Comparison of ENCODE assay signal across 18 cellular contexts in the genomic region with DNA sequence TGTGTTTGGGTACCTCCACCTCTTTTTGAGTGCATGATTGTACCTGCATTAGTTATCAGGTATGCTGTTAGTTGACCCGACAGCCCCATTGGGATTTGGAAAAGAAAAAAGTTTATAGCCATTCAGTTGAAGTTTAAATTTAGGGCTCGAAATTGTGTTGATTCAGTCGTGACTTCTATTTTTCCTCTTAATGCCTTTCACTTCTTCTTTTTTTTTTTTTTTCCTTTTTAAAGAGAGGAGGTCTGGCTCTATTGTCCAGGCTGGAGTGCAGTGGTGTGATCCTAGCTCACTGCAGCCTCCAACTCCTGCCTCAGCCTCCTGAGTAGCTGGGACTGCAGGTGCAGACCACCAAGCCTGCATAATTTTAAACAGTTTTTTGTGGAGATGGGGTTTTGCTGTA. TPM values are rescaled to one million over a fixed set of nuclear protein-coding genes. Genes with fewer than 3 reads are reported as not detected.
DNase-seq lines count a peak whose midpoint lies in the region; ATAC-seq and TF ChIP-seq lines count a peak whose summit lies in the region.
"Had no signal": no experiment of that assay in that cellular context is flagged by ENCODE, and none has a peak within 500 bp of the region (broad histone marks: within the 10 kb centered on the region; RNA-seq: fewer than 3 reads in every experiment).

No MANE protein-coding gene starts in this region.

- no peak for DNase-seq in T-helper 1 cell
- DNase-seq in HFFc6, result no peak
- DNase-seq in T-helper 17 cell, result no peak
- no peak for DNase-seq in naive thymus-derived CD4-positive, alpha-beta T cell
- DNase-seq in glutamatergic neuron, result no peak
- DNase-seq: activated CD4-positive, alpha-beta T cell treated with anti-CD3 and anti-CD28 coated beads for 4 hours; activated effector memory CD4-positive, alpha-beta T cell treated with Interleukin-2 at 50 U/mL for 16 hours; body of pancreas; GF-D8; NCI-H146; NCI-H345; PC-9; SW 1271 had no signal

- intact Hi-C loops in naive thymus-derived CD4-positive, alpha-beta T cell (cut with micrococcal nuclease), result loop anchor here (5.0 to 10.0 kb wide), 4 partner anchors 643 to 850 kb away; partner anchors contain the start of genes CCDC15 (in 1 of the 2), DCPS (in 1 of the 2) and TIRAP (in 1 of the 2)

- POLR2A ChIA-PET in naive thymus-derived CD4-positive, alpha-beta T cell (lab: Charles Lee), result no interaction called here

- no peaks in the 10 kb centered on the region for H3K9me3 ChIP-seq in T-helper 17 cell (ENCODE audit: control insufficient read depth, low read length, poor library complexity, severe bottlenecking)
- no peaks in the 10 kb centered on the region for H3K9me3 ChIP-seq in naive thymus-derived CD4-positive, alpha-beta T cell (ENCODE audit: control insufficient read depth in 2 of 3, low read length in 3 of 3)
- H3K9me3 ChIP-seq: body of pancreas had no signal

- no peaks in the 10 kb centered on the region for H3K9me3 Mint-ChIP-seq in T-helper 1 cell treated with Interleukin-12 subunit alpha and Interleukin-12 subunit beta and Interleukin-4 antibody, amounts not matched to agents 30 μg/mL and 1 μg/mL, for 36 hours
- H3K9me3 Mint-ChIP-seq in HFFc6 (no peaks in the 10 kb centered on the region), glutamatergic neuron (ENCODE audit: unreplicated experiment) (peaks cover 8% of the 10 kb centered on the region)
- H3K9me3 Mint-ChIP-seq in naive thymus-derived CD4-positive, alpha-beta T cell, result peaks cover 0 to 2% (median 0%) of the 10 kb centered on the region in 11 donors

- H3K4me1 Mint-ChIP-seq in T-helper 1 cell treated with Interleukin-12 subunit alpha and Interleukin-12 subunit beta and Interleukin-4 antibody, amounts not matched to agents 30 μg/mL and 1 μg/mL, for 36 hours (ENCODE audit: low read depth), result peaks cover 36% of the 10 kb centered on the region
- H3K4me1 Mint-ChIP-seq in HFFc6 (ENCODE audit: low read depth), result peaks cover 38% of the 10 kb centered on the region
- peaks cover 44% of the 10 kb centered on the region for H3K4me1 Mint-ChIP-seq in T-helper 17 cell
- H3K4me1 Mint-ChIP-seq in naive thymus-derived CD4-positive, alpha-beta T cell, result peaks cover 30 to 69% (median 53%) of the 10 kb centered on the region in 7 donors
- peaks cover 9% of the 10 kb centered on the region for H3K4me1 Mint-ChIP-seq in glutamatergic neuron (ENCODE audit: low read depth, unreplicated experiment)

- no peaks in the 10 kb centered on the region for H3K27me3 ChIP-seq in naive thymus-derived CD4-positive, alpha-beta T cell (ENCODE audit: control insufficient read depth in 2 of 2, insufficient read depth in 2 of 2, low read length in 2 of 2)
- H3K27me3 ChIP-seq: body of pancreas had no signal

- TF ChIP-seq CTCF in HFFc6 (IDR thresholded peaks at IDR 0.05), result no peak
- no peak for TF ChIP-seq CTCF in glutamatergic neuron (IDR thresholded peaks at IDR 0.05; ENCODE audit: partially characterized antibody, unreplicated experiment)

- no peak for ATAC-seq in T-helper 17 cell
- ATAC-seq in naive thymus-derived CD4-positive, alpha-beta T cell, result no peak
- ATAC-seq in HG02610 (IDR thresholded peaks at IDR 0.05; ENCODE audit: unreplicated experiment), result no peak
- no peak for ATAC-seq in HG03025 (IDR thresholded peaks at IDR 0.05; ENCODE audit: low FRiP score, unreplicated experiment)
- ATAC-seq: body of pancreas, HCT116, left lobe of liver had no signal

- H3K36me3 ChIP-seq in naive thymus-derived CD4-positive, alpha-beta T cell (ENCODE audit: control insufficient read depth in 2 of 3, insufficient read depth in 3 of 3, low read length in 3 of 3), result peaks cover 3 to 37% (median 16%) of the 10 kb centered on the region in 3 experiments

- H3K4me3 ChIP-seq in naive thymus-derived CD4-positive, alpha-beta T cell (ENCODE audit: low read length), result no peak overlapping the region
- H3K4me3 ChIP-seq: body of pancreas had no signal

- H3K36me3 Mint-ChIP-seq in T-helper 1 cell treated with Interleukin-12 subunit alpha and Interleukin-12 subunit beta and Interleukin-4 antibody, amounts not matched to agents 30 μg/mL and 1 μg/mL, for 36 hours (ENCODE audit: low read depth), result peaks cover 34% of the 10 kb centered on the region
- H3K36me3 Mint-ChIP-seq in HFFc6 (ENCODE audit: low read depth), result peaks cover 37% of the 10 kb centered on the region
- H3K36me3 Mint-ChIP-seq in T-helper 17 cell (ENCODE audit: low read depth), result peaks cover 6% of the 10 kb centered on the region
- H3K36me3 Mint-ChIP-seq in naive thymus-derived CD4-positive, alpha-beta T cell, result peaks cover 4 to 18% (median 12%) of the 10 kb centered on the region in 5 donors
- H3K36me3 Mint-ChIP-seq in glutamatergic neuron (ENCODE audit: unreplicated experiment), result no peaks in the 10 kb centered on the region

- no peaks in the 10 kb centered on the region for H3K27me3 Mint-ChIP-seq in T-helper 1 cell treated with Interleukin-12 subunit alpha and Interleukin-12 subunit beta and Interleukin-4 antibody, amounts not matched to agents 30 μg/mL and 1 μg/mL, for 36 hours (ENCODE audit: low read depth)
- H3K27me3 Mint-ChIP-seq in HFFc6 (ENCODE audit: insufficient read depth) (no peaks in the 10 kb centered on the region; the same call in 1 of the 2 replicates), T-helper 17 cell (no peaks in the 10 kb centered on the region), glutamatergic neuron (ENCODE audit: unreplicated experiment) (no peaks in the 10 kb centered on the region)
- H3K27me3 Mint-ChIP-seq in naive thymus-derived CD4-positive, alpha-beta T cell, result no peaks in the 10 kb centered on the region

- H3K4me1 ChIP-seq in naive thymus-derived CD4-positive, alpha-beta T cell (ENCODE audit: control insufficient read depth in 2 of 2, insufficient read depth in 2 of 2, low read length in 2 of 2), result peaks cover 13% of the 10 kb centered on the region in 2 donors

- CTCF ChIA-PET in naive thymus-derived CD4-positive, alpha-beta T cell (lab: Charles Lee), result no interaction called here

- H3K4me3 Mint-ChIP-seq in T-helper 1 cell treated with Interleukin-12 subunit alpha and Interleukin-12 subunit beta and Interleukin-4 antibody, amounts not matched to agents 30 μg/mL and 1 μg/mL, for 36 hours, result peak overlapping the region; percentile 62
- H3K4me3 Mint-ChIP-seq in HFFc6, result peak overlapping the region; percentile 52
- H3K4me3 Mint-ChIP-seq in T-helper 17 cell, result no peak overlapping the region
- peak overlapping the region in 8 of 10 donors; percentile 10 to 88 (median 55) for H3K4me3 Mint-ChIP-seq in naive thymus-derived CD4-positive, alpha-beta T cell
- no peak overlapping the region for H3K4me3 Mint-ChIP-seq in glutamatergic neuron (ENCODE audit: unreplicated experiment)

- no peak overlapping the region for H3K27ac Mint-ChIP-seq in T-helper 1 cell treated with Interleukin-12 subunit alpha and Interleukin-12 subunit beta and Interleukin-4 antibody, amounts not matched to agents 30 μg/mL and 1 μg/mL, for 36 hours
- no peak overlapping the region for H3K27ac Mint-ChIP-seq in HFFc6
- peak overlapping the region; percentile 80 for H3K27ac Mint-ChIP-seq in T-helper 17 cell
- peak overlapping the region in 3 of 9 donors; percentile 21 to 96 (median 66) for H3K27ac Mint-ChIP-seq in naive thymus-derived CD4-positive, alpha-beta T cell
- no peak overlapping the region for H3K27ac Mint-ChIP-seq in glutamatergic neuron (ENCODE audit: unreplicated experiment)

- no peak overlapping the region for H3K27ac ChIP-seq in naive thymus-derived CD4-positive, alpha-beta T cell (ENCODE audit: low read depth, low read length)
- H3K27ac ChIP-seq: body of pancreas, PC-9 had no signal

RNA-seq across cellular contexts. Expression of gene STT3A, which starts 2.3 kb away (rescaled TPM):
- total RNA-seq in HFFc6 (2021; fragmentation: NEBNext Ultra II Directional; extraction: Animal tissue kit (Norgen Biotek cat#: 25700)), result 100 to 1,000 TPM; 265 to 280 (median 269) TPM
- total RNA-seq in T-helper 17 cell (10 to 100 TPM; 54.8 to 61.4 TPM), glutamatergic neuron (ENCODE audit: unreplicated experiment) (68.0 TPM)
- total RNA-seq in naive thymus-derived CD4-positive, alpha-beta T cell, result 100 to 1,000 TPM in 1 of 5 experiments, 10 to 100 TPM in 4; 39.6 to 153 (median 84.5) TPM
- polyA plus RNA-seq in naive thymus-derived CD4-positive, alpha-beta T cell, result 10 to 100 TPM; 27.3 to 60.6 TPM

RNA-seq across cellular contexts. Expression of gene EI24, which starts 25.7 kb away (rescaled TPM):
- 10 to 100 TPM; 73.8 to 92.1 (median 86.0) TPM for total RNA-seq in HFFc6 (2021; fragmentation: NEBNext Ultra II Directional; extraction: Animal tissue kit (Norgen Biotek cat#: 25700))
- 10 to 100 TPM; 19.4 to 21.9 TPM for total RNA-seq in T-helper 17 cell
- 10 to 100 TPM; 21.3 to 42.7 (median 35.7) TPM for total RNA-seq in naive thymus-derived CD4-positive, alpha-beta T cell
- polyA plus RNA-seq in naive thymus-derived CD4-positive, alpha-beta T cell, result 100 to 1,000 TPM in 1 of 2 donors, 10 to 100 TPM in 1; 79.4 to 102 TPM
- 63.3 TPM for total RNA-seq in glutamatergic neuron (ENCODE audit: unreplicated experiment)

RNA-seq across cellular contexts. Expression of gene CHEK1, which starts 30.0 kb away (rescaled TPM):
- total RNA-seq in HFFc6 (2021; fragmentation: NEBNext Ultra II Directional; extraction: Animal tissue kit (Norgen Biotek cat#: 25700)), result 10 to 100 TPM; 23.8 to 43.6 (median 39.7) TPM
- 10 to 100 TPM in 1 of 2 donors, 1 to 10 TPM in 1; 7.9 to 16.0 TPM for total RNA-seq in T-helper 17 cell
- 10 to 100 TPM in 1 of 5 experiments, 1 to 10 TPM in 4; 2.2 to 62.6 (median 7.5) TPM for total RNA-seq in naive thymus-derived CD4-positive, alpha-beta T cell
- polyA plus RNA-seq in naive thymus-derived CD4-positive, alpha-beta T cell, result 1 to 10 TPM; 1.2 to 1.7 TPM
- 23.1 TPM for total RNA-seq in glutamatergic neuron (ENCODE audit: unreplicated experiment)

Comparison
In these comparisons a context has a peak if more than half of its experiments do, and no peak if none do; other contexts are left out.
1. H3K4me3 Mint-ChIP-seq: peak in T-helper 1 cell treated with Interleukin-12 subunit alpha and Interleukin-12 subunit beta and Interleukin-4 antibody, amounts not matched to agents 30 μg/mL and 1 μg/mL, for 36 hours (single experiment), HFFc6 (single experiment) and naive thymus-derived CD4-positive, alpha-beta T cell (8 of 10); none in T-helper 17 cell (single experiment) and glutamatergic neuron (single experiment).